In genomic region chr11:70012134-70012733, GRCh38 we compare ENCODE assay signal across 25 cellular contexts.
DNase-seq lines count a peak whose midpoint lies in the region; ATAC-seq, FAIRE-seq and TF ChIP-seq lines count a peak whose summit lies in the region.
"Had no signal": no experiment of that assay in that cellular context is flagged by ENCODE, and none has a peak within 500 bp of the region (broad histone marks: within the 10 kb centered on the region; RNA-seq: fewer than 3 reads in every experiment).

No MANE protein-coding gene starts in this region.

- no peak overlapping the region for H2AFZ ChIP-seq in H1 (ENCODE audit: low read length)

- TF ChIP-seq CTCF in H1 (IDR thresholded peaks at IDR 0.05; ENCODE audit: control extremely low read depth in 1 of 3, insufficient read depth in 1 of 3, low read depth in 1 of 3, low read length in 3 of 3), result no peak
- TF ChIP-seq CTCF in suprapubic skin (IDR thresholded peaks at IDR 0.05), result no peak

- TF ChIP-seq POLR2A in H1 (IDR thresholded peaks at IDR 0.05; ENCODE audit: control extremely low read depth in 1 of 2, low read depth in 2 of 2, low read length in 2 of 2) (no peak), suprapubic skin (IDR thresholded peaks at IDR 0.05) (no peak)

- no peak overlapping the region for H3K4me2 ChIP-seq in H1 (ENCODE audit: insufficient read depth in 1 of 2, low read depth in 2 of 2, low read length in 2 of 2)
- H3K4me2 ChIP-seq: BLaER1 had no signal

- no peaks in the 10 kb centered on the region for H4K20me1 ChIP-seq in H1 (replicated peaks in 1 of 2; ENCODE audit: control insufficient read depth in 1 of 2, insufficient read depth in 2 of 2, low read length in 2 of 2)
- H4K20me1 ChIP-seq: BLaER1 had no signal

- peaks cover 11% of the 10 kb centered on the region; the same call in 1 of the 2 replicates for H3K23me2 ChIP-seq in H1 (ENCODE audit: low read depth, low read length)

- H3K79me2 ChIP-seq in H1 (ENCODE audit: control insufficient read depth in 1 of 2, insufficient read depth in 2 of 2, low read length in 2 of 2), result no peaks in the 10 kb centered on the region

- H2BK15ac ChIP-seq in H1 (ENCODE audit: low read length), result no peak overlapping the region

- TF ChIP-seq EP300 in H1 (IDR thresholded peaks at IDR 0.05; ENCODE audit: borderline replicate concordance in 1 of 2, low read depth in 2 of 2, low read length in 2 of 2) (no peak), suprapubic skin (IDR thresholded peaks at IDR 0.05) (no peak)

- H3K27ac ChIP-seq in H1 (ENCODE audit: low read depth, low read length), result no peak overlapping the region
- H3K27ac ChIP-seq in suprapubic skin, result no peak overlapping the region
- H3K27ac ChIP-seq: BLaER1 had no signal

- H3K27me3 ChIP-seq in H1 (replicated peaks in 1 of 4; ENCODE audit: control insufficient read depth in 3 of 4, extremely low read depth in 1 of 4, insufficient read depth in 3 of 4, low read length in 3 of 4), result peaks cover 0 to 6% (median 2%) of the 10 kb centered on the region in 4 experiments; a peak in 3 of 7 replicates
- H3K27me3 ChIP-seq in suprapubic skin, result peaks cover 18% of the 10 kb centered on the region
- H3K27me3 ChIP-seq: BE2C, BLaER1 had no signal

- H3K36me3 ChIP-seq in H1 (ENCODE audit: control insufficient read depth in 2 of 4, insufficient read depth in 4 of 4, low read length in 3 of 4) (no peaks in the 10 kb centered on the region), suprapubic skin (no peaks in the 10 kb centered on the region)
- H3K36me3 ChIP-seq: BE2C, BLaER1 had no signal

- H4K8ac ChIP-seq in H1 (ENCODE audit: extremely low read depth, insufficient read depth, low read length), result no peak overlapping the region

- peak overlapping the region; percentile 49 for H3K56ac ChIP-seq in H1 (replicated peaks; ENCODE audit: insufficient read length, low read depth, low read length)

- no peak overlapping the region for H4K5ac ChIP-seq in H1 (ENCODE audit: insufficient read length, low read depth, low read length)

- H3K9ac ChIP-seq in H1 (replicated peaks in 1 of 4; ENCODE audit: extremely low read depth in 1 of 4, low read depth in 3 of 4, low read length in 3 of 4), result no peak overlapping the region
- H3K9ac ChIP-seq: BLaER1 had no signal

- no peak overlapping the region for H2BK20ac ChIP-seq in H1 (ENCODE audit: low read length)

- no peak overlapping the region for H2AK5ac ChIP-seq in H1 (ENCODE audit: low read depth, low read length)

- no peaks in the 10 kb centered on the region; a peak in 1 of 4 replicates for H3K9me3 ChIP-seq in H1 (ENCODE audit: insufficient read depth in 2 of 2, low read depth in 1 of 2, low read length in 1 of 2)
- H3K9me3 ChIP-seq in suprapubic skin, result no peaks in the 10 kb centered on the region
- H3K9me3 ChIP-seq: BE2C, BLaER1 had no signal

- ATAC-seq in HG02884 (IDR thresholded peaks at IDR 0.05; ENCODE audit: unreplicated experiment), result no peak
- ATAC-seq: GM12878 had no signal

- H3K79me1 ChIP-seq in H1 (ENCODE audit: low read depth, low read length), result no peaks in the 10 kb centered on the region

- 89 to 100% methylated on average over 2 of the region's 2 CpGs for WGBS in H1 (ENCODE audit: extremely low coverage in 1 of 2, insufficient coverage in 1 of 2, insufficient read length in 1 of 2, insufficient replicate concordance in 2 of 2, low coverage in 1 of 2, low lambda C conversion rate in 2 of 2, missing lambda C conversion rate in 1 of 2), 2 experiments
- 82% methylated on average over 2 of the region's 2 CpGs for WGBS in suprapubic skin

- no peak overlapping the region for H4K91ac ChIP-seq in H1 (replicated peaks; ENCODE audit: insufficient read length, low read length)

- CTCF ChIA-PET in H1 (lab: Charles Lee; ENCODE audit: partially characterized antibody), result no interaction called here

- H3K23ac ChIP-seq in H1 (ENCODE audit: insufficient read length), result no peak overlapping the region

- TF ChIP-seq RAD21 in H1 (IDR thresholded peaks at IDR 0.05 in 1 of 2, conservative IDR thresholded peaks at IDR 0.05 in 1 of 2; ENCODE audit: low read depth in 2 of 2, low read length in 2 of 2), result no peak

- H2BK12ac ChIP-seq in H1 (ENCODE audit: low read depth, low read length), result no peak overlapping the region

- H3K4me3 ChIP-seq in H1 (ENCODE audit: extremely low read depth in 1 of 4, insufficient read depth in 2 of 4, low read depth in 3 of 4, low read length in 4 of 4) (no peak overlapping the region), suprapubic skin (no peak overlapping the region)
- H3K4me3 ChIP-seq: BLaER1, GM12878 had no signal

- POLR2A ChIA-PET in H1 (lab: Charles Lee; ENCODE audit: partially characterized antibody), result no interaction called here

- H2BK120ac ChIP-seq in H1 (replicated peaks; ENCODE audit: low read depth, low read length), result no peak overlapping the region

- no peak overlapping the region for H3K4ac ChIP-seq in H1 (replicated peaks; ENCODE audit: insufficient read length, low read depth, low read length)

- no peak overlapping the region for H3K18ac ChIP-seq in H1 (ENCODE audit: extremely low read depth, low read length)

- H3K4me1 ChIP-seq in H1 (replicated peaks in 1 of 4; ENCODE audit: control insufficient read depth in 3 of 4, insufficient read depth in 4 of 4, low read length in 3 of 4) (no peaks in the 10 kb centered on the region), suprapubic skin (no peaks in the 10 kb centered on the region)
- H3K4me1 ChIP-seq: BE2C had no signal

- DNase-seq in HTR-8/SVneo (ENCODE audit: insufficient read length, low spot score) (no peak), H1 (ENCODE audit: low read depth in 1 of 2, low spot score in 2 of 2) (no peak), suprapubic skin (ENCODE audit: low spot score in 2 of 2) (no peak)
- DNase-seq in stimulated activated CD4-positive, alpha-beta T cell treated with anti-CD3 and anti-CD28 coated beads, Interleukin-2, amount 100 ng/mL, for 48 hours, result no peak
- DNase-seq: 8988T; ACHN; BE2C; C1 segment of cervical spinal cord; CD4-positive, alpha-beta memory T cell; CD4-positive, CD25-positive, alpha-beta regulatory T cell; CD8-positive, alpha-beta memory T cell; COR-L47; DMS 273 treated with DMSO at 0.1 percent for 48 hours; DMS153; DMS53; DMS79; DND-41; EL; GDM1 had no signal

- no peak overlapping the region for H3K14ac ChIP-seq in H1 (ENCODE audit: insufficient read length)

- no peak overlapping the region for H2BK5ac ChIP-seq in H1 (ENCODE audit: low read depth, low read length)

- FAIRE-seq in HTR-8/SVneo (lab: Jason Lieb, UNC) (peak; percentile 70), H1 (lab: Jason Lieb, UNC) (no peak)
- FAIRE-seq: A204.1, GM12878, GM12892, GM18507 had no signal

TF ChIP-seq in H1, 55 proteins besides CTCF, POLR2A, EP300 and RAD21:
- TF ChIP-seq TBP (IDR thresholded peaks at IDR 0.05; ENCODE audit: low read depth, low read length) (no peak), ATF3 (IDR thresholded peaks at IDR 0.05; ENCODE audit: insufficient read depth, low read depth, low read length) (no peak), SUZ12 (IDR thresholded peaks at IDR 0.05; ENCODE audit: low read length) (no peak)
